In the genomic region with DNA sequence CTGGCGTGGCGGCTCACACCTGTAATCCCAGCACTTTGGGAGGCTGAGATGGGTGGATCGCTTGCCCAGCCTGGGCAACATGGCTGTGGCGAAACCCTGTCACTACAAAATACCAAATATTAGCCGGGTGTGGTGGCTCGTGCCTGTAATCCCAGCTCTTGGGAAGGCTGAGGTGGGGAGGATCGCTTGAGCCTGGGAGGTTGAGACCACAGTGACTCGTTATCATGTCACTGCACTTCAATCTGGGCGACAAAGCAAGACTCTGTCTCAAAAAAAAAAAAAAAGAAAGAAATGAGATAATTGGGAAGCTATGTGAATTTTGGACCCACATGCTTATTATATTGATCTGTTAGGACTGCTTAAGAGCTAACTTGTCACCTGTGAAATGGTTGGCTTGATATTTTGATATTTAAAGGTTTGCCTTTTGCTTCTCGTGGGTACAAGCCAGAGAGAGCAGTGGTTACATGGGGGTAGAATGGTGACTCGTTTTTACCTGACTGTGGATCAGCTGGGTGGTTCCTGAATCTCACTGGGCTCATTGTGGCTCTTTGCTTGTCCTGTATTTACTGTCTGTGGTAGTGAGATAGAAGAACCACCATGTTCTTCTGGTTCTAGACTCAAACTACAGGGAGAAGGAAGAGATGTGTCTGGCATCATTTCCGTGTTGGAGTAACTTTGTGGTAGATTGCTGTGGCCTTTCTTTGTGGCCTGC, we compare ENCODE assay signal across 1 cellular context.
TF ChIP-seq lines count a peak whose summit lies in the region.

No MANE protein-coding gene starts in this region.

TF ChIP-seq in GM23338, 12 proteins besides CTCF, POLR2A, EP300 and RAD21:
- TF ChIP-seq, protein P1, sequence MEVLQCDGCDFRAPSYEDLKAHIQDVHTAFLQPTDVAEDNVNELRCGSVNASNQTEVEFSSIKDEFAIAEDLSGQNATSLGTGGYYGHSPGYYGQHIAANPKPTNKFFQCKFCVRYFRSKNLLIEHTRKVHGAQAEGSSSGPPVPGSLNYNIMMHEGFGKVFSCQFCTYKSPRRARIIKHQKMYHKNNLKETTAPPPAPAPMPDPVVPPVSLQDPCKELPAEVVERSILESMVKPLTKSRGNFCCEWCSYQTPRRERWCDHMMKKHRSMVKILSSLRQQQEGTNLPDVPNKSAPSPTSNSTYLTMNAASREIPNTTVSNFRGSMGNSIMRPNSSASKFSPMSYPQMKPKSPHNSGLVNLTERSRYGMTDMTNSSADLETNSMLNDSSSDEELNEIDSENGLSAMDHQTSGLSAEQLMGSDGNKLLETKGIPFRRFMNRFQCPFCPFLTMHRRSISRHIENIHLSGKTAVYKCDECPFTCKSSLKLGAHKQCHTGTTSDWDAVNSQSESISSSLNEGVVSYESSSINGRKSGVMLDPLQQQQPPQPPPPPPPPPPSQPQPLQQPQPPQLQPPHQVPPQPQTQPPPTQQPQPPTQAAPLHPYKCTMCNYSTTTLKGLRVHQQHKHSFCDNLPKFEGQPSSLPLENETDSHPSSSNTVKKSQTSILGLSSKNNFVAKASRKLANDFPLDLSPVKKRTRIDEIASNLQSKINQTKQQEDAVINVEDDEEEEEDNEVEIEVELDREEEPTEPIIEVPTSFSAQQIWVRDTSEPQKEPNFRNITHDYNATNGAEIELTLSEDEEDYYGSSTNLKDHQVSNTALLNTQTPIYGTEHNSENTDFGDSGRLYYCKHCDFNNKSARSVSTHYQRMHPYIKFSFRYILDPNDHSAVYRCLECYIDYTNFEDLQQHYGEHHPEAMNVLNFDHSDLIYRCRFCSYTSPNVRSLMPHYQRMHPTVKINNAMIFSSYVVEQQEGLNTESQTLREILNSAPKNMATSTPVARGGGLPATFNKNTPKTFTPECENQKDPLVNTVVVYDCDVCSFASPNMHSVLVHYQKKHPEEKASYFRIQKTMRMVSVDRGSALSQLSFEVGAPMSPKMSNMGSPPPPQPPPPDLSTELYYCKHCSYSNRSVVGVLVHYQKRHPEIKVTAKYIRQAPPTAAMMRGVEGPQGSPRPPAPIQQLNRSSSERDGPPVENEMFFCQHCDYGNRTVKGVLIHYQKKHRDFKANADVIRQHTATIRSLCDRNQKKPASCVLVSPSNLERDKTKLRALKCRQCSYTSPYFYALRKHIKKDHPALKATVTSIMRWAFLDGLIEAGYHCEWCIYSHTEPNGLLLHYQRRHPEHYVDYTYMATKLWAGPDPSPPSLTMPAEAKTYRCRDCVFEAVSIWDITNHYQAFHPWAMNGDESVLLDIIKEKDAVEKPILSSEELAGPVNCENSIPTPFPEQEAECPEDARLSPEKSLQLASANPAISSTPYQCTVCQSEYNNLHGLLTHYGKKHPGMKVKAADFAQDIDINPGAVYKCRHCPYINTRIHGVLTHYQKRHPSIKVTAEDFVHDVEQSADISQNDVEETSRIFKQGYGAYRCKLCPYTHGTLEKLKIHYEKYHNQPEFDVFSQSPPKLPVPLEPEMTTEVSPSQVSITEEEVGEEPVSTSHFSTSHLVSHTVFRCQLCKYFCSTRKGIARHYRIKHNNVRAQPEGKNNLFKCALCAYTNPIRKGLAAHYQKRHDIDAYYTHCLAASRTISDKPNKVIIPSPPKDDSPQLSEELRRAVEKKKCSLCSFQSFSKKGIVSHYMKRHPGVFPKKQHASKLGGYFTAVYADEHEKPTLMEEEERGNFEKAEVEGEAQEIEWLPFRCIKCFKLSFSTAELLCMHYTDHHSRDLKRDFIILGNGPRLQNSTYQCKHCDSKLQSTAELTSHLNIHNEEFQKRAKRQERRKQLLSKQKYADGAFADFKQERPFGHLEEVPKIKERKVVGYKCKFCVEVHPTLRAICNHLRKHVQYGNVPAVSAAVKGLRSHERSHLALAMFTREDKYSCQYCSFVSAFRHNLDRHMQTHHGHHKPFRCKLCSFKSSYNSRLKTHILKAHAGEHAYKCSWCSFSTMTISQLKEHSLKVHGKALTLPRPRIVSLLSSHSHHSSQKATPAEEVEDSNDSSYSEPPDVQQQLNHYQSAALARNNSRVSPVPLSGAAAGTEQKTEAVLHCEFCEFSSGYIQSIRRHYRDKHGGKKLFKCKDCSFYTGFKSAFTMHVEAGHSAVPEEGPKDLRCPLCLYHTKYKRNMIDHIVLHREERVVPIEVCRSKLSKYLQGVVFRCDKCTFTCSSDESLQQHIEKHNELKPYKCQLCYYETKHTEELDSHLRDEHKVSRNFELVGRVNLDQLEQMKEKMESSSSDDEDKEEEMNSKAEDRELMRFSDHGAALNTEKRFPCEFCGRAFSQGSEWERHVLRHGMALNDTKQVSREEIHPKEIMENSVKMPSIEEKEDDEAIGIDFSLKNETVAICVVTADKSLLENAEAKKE (CRISPR knock-in tag; IDR thresholded peaks at IDR 0.05), result no peak
- TF ChIP-seq ZNF331 (CRISPR knock-in tag; IDR thresholded peaks at IDR 0.05; ENCODE audit: low read depth), result no peak
- no peak for TF ChIP-seq EZH2 (IDR thresholded peaks at IDR 0.05; ENCODE audit: low read depth, unreplicated experiment)
- TF ChIP-seq ZNF114 (CRISPR knock-in tag; IDR thresholded peaks at IDR 0.05), result no peak
- TF ChIP-seq STAT1 (IDR thresholded peaks at IDR 0.05; ENCODE audit: unreplicated experiment), result no peak
- TF ChIP-seq JUNB (IDR thresholded peaks at IDR 0.05; ENCODE audit: unreplicated experiment), result no peak
- TF ChIP-seq POLR2AphosphoS5 (IDR thresholded peaks at IDR 0.05; ENCODE audit: low read depth), result no peak
TF ChIP-seq in GM23338: peak in this region for 0.
